8 cellular contexts compared by ENCODE assay signal in the genomic region with DNA sequence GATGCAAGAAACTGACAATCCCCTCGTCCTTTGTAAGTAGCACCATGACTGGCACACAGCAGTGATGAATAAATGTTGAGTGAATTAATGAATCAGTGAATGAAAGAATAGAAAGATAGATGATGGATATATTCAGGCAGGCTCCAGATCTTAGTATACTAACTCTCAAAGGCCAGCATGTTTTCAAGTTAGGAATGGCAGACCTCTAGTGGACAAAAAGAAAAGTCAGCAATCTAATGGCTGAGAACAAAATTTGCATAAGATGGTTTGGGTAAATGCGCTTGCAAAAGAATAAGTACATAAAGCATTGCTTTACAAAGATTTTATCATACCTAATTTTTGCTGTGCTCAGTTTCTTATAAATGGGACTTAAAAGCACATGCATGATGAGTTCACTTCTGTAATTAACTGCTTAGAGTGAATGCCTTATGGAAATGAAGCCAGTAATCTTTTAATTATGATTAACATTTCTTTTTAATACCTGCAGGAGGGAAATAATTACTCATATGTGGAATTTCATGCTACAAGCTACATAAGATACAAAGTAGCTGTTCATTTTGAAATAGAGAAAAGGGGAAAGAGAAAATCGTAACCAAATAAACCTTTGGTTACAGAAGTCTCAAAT.
A peak's percentile ranks its signal among the peaks of the same experiment; 100 is the strongest.
DNase-seq lines count a peak whose midpoint lies in the region; ATAC-seq, FAIRE-seq and TF ChIP-seq lines count a peak whose summit lies in the region.

No MANE protein-coding gene starts in this region.

- WGBS in HepG2 (ENCODE audit: low lambda C conversion rate): 4% methylated on average over 3 of the region's 3 CpGs

- H3K9ac ChIP-seq in HepG2 (ENCODE audit: insufficient read depth, low read depth, low read length): no peak overlapping the region

- H2AFZ ChIP-seq in HepG2 (ENCODE audit: low read length): no peak overlapping the region

- H3K79me2 ChIP-seq in HepG2 (ENCODE audit: insufficient read depth, low read length): no peaks in the 10 kb centered on the region

- H4K20me1 ChIP-seq in HepG2 (ENCODE audit: insufficient read depth, low read length): no peaks in the 10 kb centered on the region

- TF ChIP-seq CTCF in HepG2 (CRISPR knock-in tag; IDR thresholded peaks at IDR 0.05): peak; percentile 49

- H3K36me3 ChIP-seq in HepG2 (replicated peaks in 1 of 2; ENCODE audit: control insufficient read depth in 1 of 2, insufficient read depth in 2 of 2, low read length in 2 of 2): no peaks in the 10 kb centered on the region

- CTCF ChIA-PET in HepG2 (lab: Yijun Ruan, JAX; ENCODE audit: low intra/inter-chr PET ratio, low total read pairs): interaction anchor here (1.4 kb wide), 1 partner anchor 276 kb away, joined by 4 read pairs; no protein-coding TSS in a partner anchor

- in situ Hi-C loops in HepG2 (cut with HindIII; ENCODE audit: extremely low pct_ligation_motif_present, low pct_unique_long_range_greater_than_20kb): loop anchor here (10.0 kb wide), 1 partner anchor 210 kb away; no protein-coding TSS in a partner anchor

- TF ChIP-seq RAD21 in HepG2 (CRISPR knock-in tag; IDR thresholded peaks at IDR 0.05): no peak

- no peak for TF ChIP-seq POLR2A in HepG2 (IDR thresholded peaks at IDR 0.05; ENCODE audit: insufficient read depth in 1 of 2, low read depth in 2 of 2, low read length in 2 of 2)

- H3K4me2 ChIP-seq in HepG2 (ENCODE audit: low read depth, low read length): no peak overlapping the region

- TF ChIP-seq EP300 in HepG2 (IDR thresholded peaks at IDR 0.05; ENCODE audit: low read depth in 2 of 2, low read length in 2 of 2): no peak
- TF ChIP-seq EP300 in HepG2 (CRISPR knock-in tag; IDR thresholded peaks at IDR 0.05; ENCODE audit: borderline replicate concordance): no peak

- ATAC-seq in GM19324 (IDR thresholded peaks at IDR 0.05; ENCODE audit: low FRiP score, unreplicated experiment): peak; percentile 58
- peak; percentile 71 for ATAC-seq in HG03432 (IDR thresholded peaks at IDR 0.05; ENCODE audit: unreplicated experiment)
- ATAC-seq in HepG2: peak; percentile 63; the same call in 2 of the 3 replicates
- ATAC-seq in HG02840 (IDR thresholded peaks at IDR 0.05; ENCODE audit: low FRiP score, unreplicated experiment): no peak

- no TSS peak for BruUV-seq in HepG2 (replicated peaks; lab: Mats Ljungman, UMichigan)

- no peak overlapping the region for H3K27ac ChIP-seq in HepG2 (ENCODE audit: extremely low read length, insufficient read depth, low read length)

- FAIRE-seq in HepG2 (lab: Jason Lieb, UNC): no peak

- H3K27me3 ChIP-seq in HepG2 (ENCODE audit: control insufficient read depth in 1 of 2, insufficient read depth in 2 of 2, low read length in 2 of 2): no peaks in the 10 kb centered on the region

- POLR2A ChIA-PET in HepG2 (lab: Yijun Ruan, JAX): no interaction called here

- intact Hi-C loops in HepG2 (cut with micrococcal nuclease; ENCODE audit: unreplicated experiment): loop anchor here (1.0 to 2.0 kb wide), 3 partner anchors 180 to 275 kb away; no protein-coding TSS in a partner anchor

- DNase-seq in DMS114 treated with DMSO at 0.1 percent for 48 hours (lab: John Stamatoyannopoulos, UW; ENCODE audit: unreplicated experiment): peak; percentile 26
- peak; percentile 11 to 58 for DNase-seq in NOMO-1 (lab: John Stamatoyannopoulos, UW; ENCODE audit: unreplicated experiment in 2 of 2)
- peak; percentile 61 for DNase-seq in cerebellum (ENCODE audit: low spot score)
- DNase-seq in HepG2 (ENCODE audit: low spot score): no peak
- DNase-seq in activated naive CD4-positive, alpha-beta T cell treated with anti-CD3 and anti-CD28 coated beads, Interleukin-2, amount 50 U/mL, for 16 hours: no peak

- no peak overlapping the region for H3K4me3 ChIP-seq in HepG2 (replicated peaks in 1 of 3; ENCODE audit: insufficient read depth in 1 of 3, low read depth in 2 of 3, low read length in 3 of 3)

- H3K9me3 ChIP-seq in HepG2 (ENCODE audit: low read length): no peaks in the 10 kb centered on the region

- no peaks in the 10 kb centered on the region for H3K4me1 ChIP-seq in HepG2 (ENCODE audit: insufficient read depth, low read length)

TF ChIP-seq in HepG2, 621 proteins besides CTCF, POLR2A, EP300 and RAD21:
- TF ChIP-seq MAFK (conservative IDR thresholded peaks at IDR 0.05 in 1 of 2, IDR thresholded peaks at IDR 0.05 in 1 of 2; ENCODE audit: low read length in 2 of 2) (peak; percentile 10 to 24; a peak in 1 of 4 replicates), SPEN (CRISPR knock-in tag; IDR thresholded peaks at IDR 0.05; ENCODE audit: low read depth) (no peak), SMC3 (IDR thresholded peaks at IDR 0.05; ENCODE audit: low read length) (peak; percentile 15; the same call in 1 of the 2 replicates), ZNF629 (CRISPR knock-in tag; conservative IDR thresholded peaks at IDR 0.05) (no peak), STAG1 (CRISPR knock-in tag; IDR thresholded peaks at IDR 0.05) (peak; percentile 64)

Comparison
In these comparisons a context has a peak if more than half of its experiments do, and no peak if none do; other contexts are left out.
1. DNase-seq: peak in DMS114 treated with DMSO at 0.1 percent for 48 hours (single experiment), NOMO-1 (2 of 2) and cerebellum (single experiment); none in HepG2 (single experiment) and activated naive CD4-positive, alpha-beta T cell treated with anti-CD3 and anti-CD28 coated beads, Interleukin-2, amount 50 U/mL, for 16 hours (single experiment).